ENCODE assay signal across 14 cellular contexts in genomic region chr12:95443458-95443857, GRCh38.
"Had no signal": no experiment of that assay in that cellular context is flagged by ENCODE, and none has a peak within 500 bp of the region (broad histone marks: within the 10 kb centered on the region; RNA-seq: fewer than 3 reads in every experiment).

No MANE protein-coding gene starts in this region.

- H3K9me3 ChIP-seq: tibial nerve, uterus had no signal

- H3K4me1 ChIP-seq: foreskin keratinocyte, uterus had no signal

- DNase-seq: activated CD4-positive, CD25-positive, alpha-beta regulatory T cell treated with anti-CD3 and anti-CD28 coated beads, Interleukin-2, amount 50 U/mL, for 72 hours; activated naive CD8-positive, alpha-beta T cell treated with anti-CD3 and anti-CD28 coated beads, Interleukin-2, amount 10 ng/mL, durations not matched to agents 7 days and 5 days; anterior cingulate cortex; brain microvascular endothelial cell; cortex of kidney; effector CD4-positive, alpha-beta T cell; foreskin keratinocyte; islet precursor cell; mammary epithelial cell; naive B cell; uterus had no signal

- H3K36me3 ChIP-seq: brain microvascular endothelial cell, tibial nerve, uterus had no signal

- H3K27ac ChIP-seq: brain microvascular endothelial cell, foreskin keratinocyte, tibial nerve, uterus had no signal

- H3K4me3 ChIP-seq: tibial nerve, uterus had no signal

- ATAC-seq: foreskin keratinocyte; left lobe of liver; stimulated activated memory B cell treated with anti-CD40 and anti-IgM and Interleukin-4, amounts not matched to agents 10 μg/mL and 1 μg/mL and 100 μg/mL, for 72 hours had no signal

- H3K27me3 ChIP-seq: brain microvascular endothelial cell, tibial nerve, uterus had no signal
